8 cellular contexts compared by ENCODE assay signal in the genomic region with DNA sequence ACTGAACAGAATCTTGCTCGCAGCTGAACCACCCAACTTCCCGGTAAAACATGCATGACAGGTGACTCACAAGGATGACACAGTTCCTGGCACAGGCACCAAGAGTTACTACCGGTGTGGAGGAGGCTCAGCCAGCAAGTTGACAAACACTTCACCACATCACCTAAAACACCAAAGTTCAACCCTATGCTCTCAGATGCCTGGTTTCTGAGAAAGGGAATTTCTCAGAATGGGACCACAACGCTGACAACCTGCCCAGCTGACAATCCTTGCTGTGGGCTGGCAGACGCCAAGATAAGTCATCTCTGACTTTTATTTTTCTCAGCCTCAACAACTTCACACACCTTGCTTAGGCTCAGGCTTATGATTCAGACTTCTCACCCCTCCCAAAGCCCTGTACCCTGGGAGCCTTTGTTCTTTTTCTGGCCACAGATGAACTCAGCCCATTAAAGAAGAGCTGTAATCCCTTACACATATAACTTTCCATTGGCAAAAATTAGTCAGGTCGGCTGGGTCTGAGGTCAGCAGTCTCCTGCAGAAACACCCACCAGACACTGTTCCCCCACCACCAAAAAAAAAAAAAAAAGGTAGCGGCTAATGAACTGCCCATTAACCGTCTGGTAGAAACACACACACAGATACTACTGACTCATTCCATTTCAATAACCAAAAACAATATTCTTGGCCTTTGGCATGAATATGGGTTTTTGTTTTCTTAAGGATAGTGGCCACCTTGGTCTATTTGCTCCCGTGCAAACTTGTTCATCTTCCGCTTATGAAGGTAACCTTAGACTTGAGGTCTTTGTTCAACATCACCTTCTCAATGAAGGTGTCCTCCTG. TPM values are rescaled to one million over a fixed set of nuclear protein-coding genes. Genes with fewer than 3 reads are reported as not detected.
DNase-seq lines count a peak whose midpoint lies in the region; ATAC-seq and TF ChIP-seq lines count a peak whose summit lies in the region.

No MANE protein-coding gene starts in this region.

- no peak for TF ChIP-seq POLR2A in stomach (IDR thresholded peaks at IDR 0.05)

- intact Hi-C loops in activated naive CD4-positive, alpha-beta T cell treated with anti-CD3 and anti-CD28 coated beads for 36 hours (cut with micrococcal nuclease) = loop anchor here (1.0 kb wide), 14 partner anchors 14 to 924 kb away; partner anchors contain the start of genes MIS18A and SOD1
- intact Hi-C loops in stomach (cut with DNase I; ENCODE audit: low total_unique reads) = loop anchor here (10.0 kb wide), 1 partner anchor 230 kb away; no protein-coding TSS in a partner anchor

- peaks cover 47% of the 10 kb centered on the region for H3K4me1 Mint-ChIP-seq in activated naive CD4-positive, alpha-beta T cell treated with anti-CD3 and anti-CD28 coated beads for 36 hours (ENCODE audit: low read depth)
- H3K4me1 Mint-ChIP-seq in mesothelial cell of epicardium = peaks cover 25% of the 10 kb centered on the region

- peaks cover 0 to 8% (median 0%) of the 10 kb centered on the region in 4 donors for H3K9me3 ChIP-seq in stomach

- H3K27ac Mint-ChIP-seq in activated naive CD4-positive, alpha-beta T cell treated with anti-CD3 and anti-CD28 coated beads for 36 hours = peak overlapping the region; percentile 88
- H3K27ac Mint-ChIP-seq in mesothelial cell of epicardium = peak overlapping the region; percentile 19

- TF ChIP-seq EP300 in stomach (IDR thresholded peaks at IDR 0.05) = no peak

- peak overlapping the region; percentile 2 for H3K4me3 Mint-ChIP-seq in activated naive CD4-positive, alpha-beta T cell treated with anti-CD3 and anti-CD28 coated beads for 36 hours
- H3K4me3 Mint-ChIP-seq in mesothelial cell of epicardium = no peak overlapping the region

- peak; percentile 68 for ATAC-seq in GM18867 (IDR thresholded peaks at IDR 0.05; ENCODE audit: unreplicated experiment)

- no peaks in the 10 kb centered on the region for H3K36me3 ChIP-seq in stomach

- H3K4me3 ChIP-seq in stomach = no peak overlapping the region

- no peaks in the 10 kb centered on the region for H3K27me3 ChIP-seq in stomach

- DNase-seq in RKO (ENCODE audit: low spot score) (peak; percentile 82), mesothelial cell of epicardium (ENCODE audit: low spot score in 2 of 2, unreplicated experiment in 2 of 2) (no peak), stomach (peak; percentile 55), NCI-H524 treated with DMSO at 0.1 percent for 48 hours (lab: John Stamatoyannopoulos, UW) (no peak), MV-4-11 (lab: John Stamatoyannopoulos, UW) (no peak), GM20000 (ENCODE audit: low spot score) (no peak)
- DNase-seq in activated naive CD4-positive, alpha-beta T cell treated with anti-CD3 and anti-CD28 coated beads for 36 hours = peak; percentile 94

- peaks cover 6% of the 10 kb centered on the region for H3K9me3 Mint-ChIP-seq in activated naive CD4-positive, alpha-beta T cell treated with anti-CD3 and anti-CD28 coated beads for 36 hours
- H3K9me3 Mint-ChIP-seq in mesothelial cell of epicardium = peaks cover 7% of the 10 kb centered on the region

- CTCF ChIA-PET in activated naive CD4-positive, alpha-beta T cell treated with anti-CD3 and anti-CD28 coated beads for 36 hours (lab: Charles Lee) = interaction anchor here (0.6 to 2.1 kb wide), 8 partner anchors 9 to 232 kb away, joined by 3 to 23 read pairs (median 3); partner anchors contain the start of gene TIAM1

- H3K27ac ChIP-seq in stomach = peak overlapping the region in 2 of 5 donors; percentile 13 to 39

- no peak for TF ChIP-seq CTCF in mesothelial cell of epicardium (IDR thresholded peaks at IDR 0.05; ENCODE audit: unreplicated experiment)
- TF ChIP-seq CTCF in stomach (IDR thresholded peaks at IDR 0.05) = no peak
- TF ChIP-seq CTCF in GM20000 (IDR thresholded peaks at IDR 0.05; ENCODE audit: extremely low read depth, missing control alignments) = no peak

- H3K4me1 ChIP-seq in stomach = peaks cover 0 to 5% (median 0%) of the 10 kb centered on the region in 4 donors

- no peaks in the 10 kb centered on the region for H3K27me3 Mint-ChIP-seq in activated naive CD4-positive, alpha-beta T cell treated with anti-CD3 and anti-CD28 coated beads for 36 hours (ENCODE audit: low read depth)
- no peaks in the 10 kb centered on the region for H3K27me3 Mint-ChIP-seq in mesothelial cell of epicardium (ENCODE audit: low read depth)

- 39 to 53% (median 43%) methylated on average over 10 of the region's 10 CpGs for WGBS in stomach, 5 donors

- H3K36me3 Mint-ChIP-seq in activated naive CD4-positive, alpha-beta T cell treated with anti-CD3 and anti-CD28 coated beads for 36 hours (ENCODE audit: low read depth) = no peaks in the 10 kb centered on the region
- peaks cover 5% of the 10 kb centered on the region for H3K36me3 Mint-ChIP-seq in mesothelial cell of epicardium

RNA-seq across cellular contexts. Expression of gene TIAM1, which starts 10.8 kb away (rescaled TPM):
- total RNA-seq in activated naive CD4-positive, alpha-beta T cell treated with anti-CD3 and anti-CD28 coated beads for 36 hours = 10 to 100 TPM; 50.1 to 51.0 TPM
- total RNA-seq in mesothelial cell of epicardium (49.7 to 54.6 TPM (median 53.4 TPM) in 3 replicates), stomach (10 to 100 TPM in 1 of 5 donors, 1 to 10 TPM in 4; 1.8 to 19.8 (median 4.1) TPM)
- polyA plus RNA-seq in stomach = 1 to 10 TPM; 1.1 to 5.1 (median 1.8) TPM

Comparison
In these comparisons a context has a peak if more than half of its experiments do, and no peak if none do; other contexts are left out.
1. DNase-seq: peak in RKO (single experiment), activated naive CD4-positive, alpha-beta T cell treated with anti-CD3 and anti-CD28 coated beads for 36 hours (single experiment) and stomach (single experiment); none in mesothelial cell of epicardium (0 of 2), NCI-H524 treated with DMSO at 0.1 percent for 48 hours (single experiment), MV-4-11 (single experiment) and GM20000 (single experiment).